Comparison of ENCODE assay signal across 1 cellular context in genomic region chr9:135152608-135153337, GRCh38.
TF ChIP-seq lines count a peak whose summit lies in the region.

No MANE protein-coding gene starts in this region.

TF ChIP-seq in HepG2, 621 proteins besides CTCF, POLR2A, EP300 and RAD21:
- no peak for TF ChIP-seq ZNF329 (CRISPR knock-in tag; IDR thresholded peaks at IDR 0.05; ENCODE audit: low read depth)
- no peak for TF ChIP-seq HDAC2 (CRISPR knock-in tag; IDR thresholded peaks at IDR 0.05)
- TF ChIP-seq ZNF704 (CRISPR knock-in tag; IDR thresholded peaks at IDR 0.05; ENCODE audit: borderline replicate concordance) = no peak
- TF ChIP-seq ZNF563 (CRISPR knock-in tag; IDR thresholded peaks at IDR 0.05) = no peak
